In the genomic region with DNA sequence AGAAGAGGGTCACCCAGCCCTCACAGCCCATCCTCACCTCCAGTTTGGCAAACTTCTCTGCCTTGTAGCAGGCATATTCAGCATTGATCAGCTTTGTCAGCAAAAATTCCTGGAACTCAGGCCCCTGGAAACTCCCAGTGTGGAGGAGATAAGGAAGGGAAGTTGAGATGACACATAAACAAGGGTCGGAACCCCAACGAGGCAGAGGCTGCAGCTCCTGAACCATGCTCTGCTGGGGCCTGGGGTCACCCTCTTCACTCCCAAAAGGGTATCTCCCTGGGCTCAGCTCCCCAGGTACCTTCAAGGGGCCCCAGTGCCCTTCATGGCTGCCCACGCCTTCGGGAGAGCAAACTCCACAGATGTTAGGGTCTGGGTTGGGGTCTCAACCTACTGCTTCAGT, we compare ENCODE assay signal across 1 cellular context.
TF ChIP-seq lines count a peak whose summit lies in the region.

No MANE protein-coding gene starts in this region.

TF ChIP-seq in K562, 482 proteins besides CTCF, POLR2A, EP300 and RAD21 (continued from another document and continues in another):
- TF ChIP-seq, protein P1, sequence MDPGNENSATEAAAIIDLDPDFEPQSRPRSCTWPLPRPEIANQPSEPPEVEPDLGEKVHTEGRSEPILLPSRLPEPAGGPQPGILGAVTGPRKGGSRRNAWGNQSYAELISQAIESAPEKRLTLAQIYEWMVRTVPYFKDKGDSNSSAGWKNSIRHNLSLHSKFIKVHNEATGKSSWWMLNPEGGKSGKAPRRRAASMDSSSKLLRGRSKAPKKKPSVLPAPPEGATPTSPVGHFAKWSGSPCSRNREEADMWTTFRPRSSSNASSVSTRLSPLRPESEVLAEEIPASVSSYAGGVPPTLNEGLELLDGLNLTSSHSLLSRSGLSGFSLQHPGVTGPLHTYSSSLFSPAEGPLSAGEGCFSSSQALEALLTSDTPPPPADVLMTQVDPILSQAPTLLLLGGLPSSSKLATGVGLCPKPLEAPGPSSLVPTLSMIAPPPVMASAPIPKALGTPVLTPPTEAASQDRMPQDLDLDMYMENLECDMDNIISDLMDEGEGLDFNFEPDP (CRISPR knock-in tag; IDR thresholded peaks at IDR 0.05) = no peak
- peak; percentile 78 for TF ChIP-seq SMARCE1 (IDR thresholded peaks at IDR 0.05)
- TF ChIP-seq CHD2 (IDR thresholded peaks at IDR 0.05; ENCODE audit: low read depth, low read length) = no peak
- TF ChIP-seq ARHGAP35 (IDR thresholded peaks at IDR 0.05; ENCODE audit: partially characterized antibody) = no peak
- no peak for TF ChIP-seq HEY1 (CRISPR knock-in tag; IDR thresholded peaks at IDR 0.05; ENCODE audit: borderline replicate concordance)
- no peak for TF ChIP-seq SETDB1 (IDR thresholded peaks at IDR 0.05; ENCODE audit: low read length)
- TF ChIP-seq NBN (IDR thresholded peaks at IDR 0.05; ENCODE audit: low read depth) = no peak
- TF ChIP-seq EHMT2 (IDR thresholded peaks at IDR 0.05) = no peak
- TF ChIP-seq ZNF780A (CRISPR knock-in tag; IDR thresholded peaks at IDR 0.05) = no peak
- no peak for TF ChIP-seq CBFB (CRISPR knock-in tag; IDR thresholded peaks at IDR 0.05)
- no peak for TF ChIP-seq POLR3A (IDR thresholded peaks at IDR 0.05; ENCODE audit: borderline replicate concordance, extremely low read depth, insufficient read depth, insufficient read length)
- TF ChIP-seq FIP1L1 (IDR thresholded peaks at IDR 0.05; ENCODE audit: low read depth, low read length, poor library complexity, severe bottlenecking) = no peak
- TF ChIP-seq MTA3 (IDR thresholded peaks at IDR 0.05; ENCODE audit: borderline replicate concordance) = peak; percentile 71; the same call in 1 of the 2 replicates
- TF ChIP-seq GTF2B (IDR thresholded peaks at IDR 0.05; ENCODE audit: extremely low read depth, insufficient read length) = no peak
- TF ChIP-seq ZMIZ1 (IDR thresholded peaks at IDR 0.05; ENCODE audit: low read depth in 2 of 2, low read length in 2 of 2) = no peak
- TF ChIP-seq MECOM (CRISPR knock-in tag; IDR thresholded peaks at IDR 0.05) = peak; percentile 28; the same call in 1 of the 2 replicates
- peak; percentile 90 for TF ChIP-seq MAFK (IDR thresholded peaks at IDR 0.05; ENCODE audit: low read length)
- no peak for TF ChIP-seq POLR2AphosphoS2 (IDR thresholded peaks at IDR 0.05; ENCODE audit: low read length)
- TF ChIP-seq, protein P2, sequence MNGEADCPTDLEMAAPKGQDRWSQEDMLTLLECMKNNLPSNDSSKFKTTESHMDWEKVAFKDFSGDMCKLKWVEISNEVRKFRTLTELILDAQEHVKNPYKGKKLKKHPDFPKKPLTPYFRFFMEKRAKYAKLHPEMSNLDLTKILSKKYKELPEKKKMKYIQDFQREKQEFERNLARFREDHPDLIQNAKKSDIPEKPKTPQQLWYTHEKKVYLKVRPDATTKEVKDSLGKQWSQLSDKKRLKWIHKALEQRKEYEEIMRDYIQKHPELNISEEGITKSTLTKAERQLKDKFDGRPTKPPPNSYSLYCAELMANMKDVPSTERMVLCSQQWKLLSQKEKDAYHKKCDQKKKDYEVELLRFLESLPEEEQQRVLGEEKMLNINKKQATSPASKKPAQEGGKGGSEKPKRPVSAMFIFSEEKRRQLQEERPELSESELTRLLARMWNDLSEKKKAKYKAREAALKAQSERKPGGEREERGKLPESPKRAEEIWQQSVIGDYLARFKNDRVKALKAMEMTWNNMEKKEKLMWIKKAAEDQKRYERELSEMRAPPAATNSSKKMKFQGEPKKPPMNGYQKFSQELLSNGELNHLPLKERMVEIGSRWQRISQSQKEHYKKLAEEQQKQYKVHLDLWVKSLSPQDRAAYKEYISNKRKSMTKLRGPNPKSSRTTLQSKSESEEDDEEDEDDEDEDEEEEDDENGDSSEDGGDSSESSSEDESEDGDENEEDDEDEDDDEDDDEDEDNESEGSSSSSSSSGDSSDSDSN (IDR thresholded peaks at IDR 0.05; ENCODE audit: borderline replicate concordance in 1 of 2, low read depth in 2 of 2, low read length in 2 of 2) = 0 out of 4 replicates have a peak, but pooled peaks of 1 of the 2 experiments have one; percentile 29
- TF ChIP-seq, protein P3, sequence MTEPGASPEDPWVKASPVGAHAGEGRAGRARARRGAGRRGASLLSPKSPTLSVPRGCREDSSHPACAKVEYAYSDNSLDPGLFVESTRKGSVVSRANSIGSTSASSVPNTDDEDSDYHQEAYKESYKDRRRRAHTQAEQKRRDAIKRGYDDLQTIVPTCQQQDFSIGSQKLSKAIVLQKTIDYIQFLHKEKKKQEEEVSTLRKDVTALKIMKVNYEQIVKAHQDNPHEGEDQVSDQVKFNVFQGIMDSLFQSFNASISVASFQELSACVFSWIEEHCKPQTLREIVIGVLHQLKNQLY (CRISPR knock-in tag; conservative IDR thresholded peaks at IDR 0.05) = no peak
- TF ChIP-seq ZC3H8 (IDR thresholded peaks at IDR 0.05) = no peak
- peak; percentile 42; the same call in 1 of the 2 replicates for TF ChIP-seq SPI1 (IDR thresholded peaks at IDR 0.05; ENCODE audit: borderline replicate concordance, low read depth, low read length)
- TF ChIP-seq ERF (CRISPR knock-in tag; IDR thresholded peaks at IDR 0.05) = no peak
- TF ChIP-seq CSDE1 (IDR thresholded peaks at IDR 0.05) = no peak
- TF ChIP-seq ZNF695 (CRISPR knock-in tag; IDR thresholded peaks at IDR 0.05) = no peak
- TF ChIP-seq DPF2 (IDR thresholded peaks at IDR 0.05) = peak; percentile 81
- no peak for TF ChIP-seq ZNF274 (IDR thresholded peaks at IDR 0.05; ENCODE audit: borderline replicate concordance, low read depth, low read length)
- TF ChIP-seq, protein P4, sequence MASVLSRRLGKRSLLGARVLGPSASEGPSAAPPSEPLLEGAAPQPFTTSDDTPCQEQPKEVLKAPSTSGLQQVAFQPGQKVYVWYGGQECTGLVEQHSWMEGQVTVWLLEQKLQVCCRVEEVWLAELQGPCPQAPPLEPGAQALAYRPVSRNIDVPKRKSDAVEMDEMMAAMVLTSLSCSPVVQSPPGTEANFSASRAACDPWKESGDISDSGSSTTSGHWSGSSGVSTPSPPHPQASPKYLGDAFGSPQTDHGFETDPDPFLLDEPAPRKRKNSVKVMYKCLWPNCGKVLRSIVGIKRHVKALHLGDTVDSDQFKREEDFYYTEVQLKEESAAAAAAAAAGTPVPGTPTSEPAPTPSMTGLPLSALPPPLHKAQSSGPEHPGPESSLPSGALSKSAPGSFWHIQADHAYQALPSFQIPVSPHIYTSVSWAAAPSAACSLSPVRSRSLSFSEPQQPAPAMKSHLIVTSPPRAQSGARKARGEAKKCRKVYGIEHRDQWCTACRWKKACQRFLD (CRISPR knock-in tag; IDR thresholded peaks at IDR 0.05) = no peak
- no peak for TF ChIP-seq ZNF407 (IDR thresholded peaks at IDR 0.05; ENCODE audit: low read depth)
- no peak for TF ChIP-seq ZNF121 (CRISPR knock-in tag; conservative IDR thresholded peaks at IDR 0.05)
- no peak for TF ChIP-seq MYNN (IDR thresholded peaks at IDR 0.05)
- no peak for TF ChIP-seq MYNN (CRISPR knock-in tag; IDR thresholded peaks at IDR 0.05)
- no peak for TF ChIP-seq ZNF354B (CRISPR knock-in tag; IDR thresholded peaks at IDR 0.05)
- no peak for TF ChIP-seq NR2C2 (CRISPR knock-in tag; IDR thresholded peaks at IDR 0.05)
- TF ChIP-seq NR2C2 (tag; IDR thresholded peaks at IDR 0.05) = no peak
- TF ChIP-seq KLF6 (CRISPR knock-in tag; IDR thresholded peaks at IDR 0.05; ENCODE audit: borderline replicate concordance) = no peak
- TF ChIP-seq ZC3H11A (IDR thresholded peaks at IDR 0.05; ENCODE audit: low read depth, low read length) = no peak
- no peak for TF ChIP-seq TAF15 (IDR thresholded peaks at IDR 0.05; ENCODE audit: low read depth, low read length)
- no peak for TF ChIP-seq HDAC8 (tag; IDR thresholded peaks at IDR 0.05)
- TF ChIP-seq CTBP1 (IDR thresholded peaks at IDR 0.05; ENCODE audit: borderline replicate concordance) = peak; percentile 48
- TF ChIP-seq, protein P5, sequence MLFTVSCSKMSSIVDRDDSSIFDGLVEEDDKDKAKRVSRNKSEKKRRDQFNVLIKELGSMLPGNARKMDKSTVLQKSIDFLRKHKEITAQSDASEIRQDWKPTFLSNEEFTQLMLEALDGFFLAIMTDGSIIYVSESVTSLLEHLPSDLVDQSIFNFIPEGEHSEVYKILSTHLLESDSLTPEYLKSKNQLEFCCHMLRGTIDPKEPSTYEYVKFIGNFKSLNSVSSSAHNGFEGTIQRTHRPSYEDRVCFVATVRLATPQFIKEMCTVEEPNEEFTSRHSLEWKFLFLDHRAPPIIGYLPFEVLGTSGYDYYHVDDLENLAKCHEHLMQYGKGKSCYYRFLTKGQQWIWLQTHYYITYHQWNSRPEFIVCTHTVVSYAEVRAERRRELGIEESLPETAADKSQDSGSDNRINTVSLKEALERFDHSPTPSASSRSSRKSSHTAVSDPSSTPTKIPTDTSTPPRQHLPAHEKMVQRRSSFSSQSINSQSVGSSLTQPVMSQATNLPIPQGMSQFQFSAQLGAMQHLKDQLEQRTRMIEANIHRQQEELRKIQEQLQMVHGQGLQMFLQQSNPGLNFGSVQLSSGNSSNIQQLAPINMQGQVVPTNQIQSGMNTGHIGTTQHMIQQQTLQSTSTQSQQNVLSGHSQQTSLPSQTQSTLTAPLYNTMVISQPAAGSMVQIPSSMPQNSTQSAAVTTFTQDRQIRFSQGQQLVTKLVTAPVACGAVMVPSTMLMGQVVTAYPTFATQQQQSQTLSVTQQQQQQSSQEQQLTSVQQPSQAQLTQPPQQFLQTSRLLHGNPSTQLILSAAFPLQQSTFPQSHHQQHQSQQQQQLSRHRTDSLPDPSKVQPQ (CRISPR knock-in tag; IDR thresholded peaks at IDR 0.05; ENCODE audit: borderline replicate concordance) = no peak
